ENCODE assay signal across 8 cellular contexts in the genomic region with DNA sequence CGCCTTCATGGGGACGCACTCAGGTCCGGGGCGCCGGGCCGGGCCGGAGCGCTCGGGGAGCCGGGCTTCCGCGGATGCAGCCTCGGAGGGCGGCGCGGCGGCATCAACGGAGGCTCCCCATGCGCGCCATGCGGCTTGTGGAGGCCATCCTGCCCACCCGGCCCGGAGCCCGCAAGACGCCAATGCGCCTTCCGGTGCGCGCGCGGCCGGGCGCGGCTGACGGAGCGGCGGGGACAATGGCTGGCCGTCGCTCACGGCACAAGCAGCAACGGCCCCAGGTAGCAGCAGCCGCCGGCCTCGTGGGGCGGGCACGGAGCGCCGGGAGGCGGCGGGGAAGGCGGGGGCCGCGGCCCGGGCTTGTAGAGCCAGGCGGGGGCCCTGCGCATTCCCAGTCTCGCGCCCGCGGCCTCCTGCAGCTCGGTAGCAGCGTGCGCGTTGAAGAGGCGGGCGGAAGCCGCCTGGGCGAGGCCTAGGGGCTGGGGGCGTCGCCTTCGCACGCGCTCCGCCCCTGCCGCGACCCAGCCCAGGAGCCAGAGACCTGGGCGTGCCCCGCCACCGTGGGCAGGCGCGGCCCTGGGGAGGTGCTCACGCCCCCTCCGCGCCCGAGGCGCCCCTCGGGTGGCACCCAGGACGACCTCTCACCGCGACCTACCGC.
DNase-seq lines count a peak whose midpoint lies in the region; ATAC-seq and TF ChIP-seq lines count a peak whose summit lies in the region.
"Not testable (repeated sequence)": the region's sequence is repeated elsewhere in the genome, so short reads cannot be mapped to it uniquely, and the experiment has no call there.

No MANE protein-coding gene starts in this region.

- not testable (repeated sequence) for H3K4me1 ChIP-seq in GM23338 (ENCODE audit: insufficient read depth); heart right ventricle; psoas muscle

- not testable (repeated sequence) for H3F3A ChIP-seq in GM23338 (replicated peaks; ENCODE audit: low read depth)

- not testable (repeated sequence) for H3K9me2 ChIP-seq in GM23338 (ENCODE audit: insufficient read depth)

- H3K79me2 ChIP-seq in GM23338 (replicated peaks; ENCODE audit: insufficient read depth), result not testable (repeated sequence)

- not testable (repeated sequence) for H3K4me1 Mint-ChIP-seq in GM23338

- H3K27ac Mint-ChIP-seq in GM23338, result not testable (repeated sequence)

- no CpG with 5 or more reads among the region's 91 CpGs for whole genome bisulfite sequencing in heart right ventricle, 2 donors
- WGBS in psoas muscle, 3 donors, result no CpG with 5 or more reads among the region's 91 CpGs

- not testable (repeated sequence) for H3K27me3 Mint-ChIP-seq in GM23338 (ENCODE audit: insufficient read depth, low read depth, poor library complexity)

- ATAC-seq in GM18517 (IDR thresholded peaks at IDR 0.05; ENCODE audit: unreplicated experiment) (peak; percentile 96), GM19452 (IDR thresholded peaks at IDR 0.05; ENCODE audit: unreplicated experiment) (peak; percentile 94), GM23338 (peak; percentile 94), HG03039 (IDR thresholded peaks at IDR 0.05; ENCODE audit: unreplicated experiment) (peak; percentile 96), HG03460 (IDR thresholded peaks at IDR 0.05; ENCODE audit: unreplicated experiment) (peak; percentile 96), heart right ventricle (peak; percentile 54 to 90 (median 82)), psoas muscle (peak in 3 of 4 donors; percentile 32 to 58 (median 56))
- peak; percentile 96 to 98 for ATAC-seq in activated CD4-positive, CD25-positive, alpha-beta regulatory T cell treated with anti-CD3 and anti-CD28 coated beads, Interleukin-2, amount 50 U/mL, for 24 hours

- not testable (repeated sequence) for H2AFZ ChIP-seq in GM23338

- H3K27ac ChIP-seq in GM23338 (ENCODE audit: low read depth); heart right ventricle; psoas muscle: not testable (repeated sequence)

- TF ChIP-seq CTCF in GM23338 (conservative IDR thresholded peaks at IDR 0.05; ENCODE audit: low read depth in 2 of 2); heart right ventricle (IDR thresholded peaks at IDR 0.05); psoas muscle (IDR thresholded peaks at IDR 0.05): not testable (repeated sequence)

- not testable (repeated sequence) for H3K27me3 ChIP-seq in GM23338 (ENCODE audit: insufficient read depth); heart right ventricle; psoas muscle (ENCODE audit: insufficient read depth in 3 of 3, low read length in 2 of 3)

- not testable (repeated sequence) for H3K9me3 ChIP-seq in heart right ventricle, psoas muscle

- not testable (repeated sequence) for DNase-seq in GM23338 (ENCODE audit: low spot score); heart right ventricle; psoas muscle

- not testable (repeated sequence) for H3K4me2 ChIP-seq in GM23338

- H3K4me3 ChIP-seq in GM23338, heart right ventricle, psoas muscle: not testable (repeated sequence)

- intact Hi-C loops in heart right ventricle (cut with DNase I); psoas muscle (cut with DNase I): not testable (repeated sequence)

- not testable (repeated sequence) for H3K4me3 Mint-ChIP-seq in GM23338

- H3K9me3 Mint-ChIP-seq in GM23338, result not testable (repeated sequence)

- H4K20me1 ChIP-seq in GM23338 (replicated peaks; ENCODE audit: insufficient read depth), result not testable (repeated sequence)

- H3K36me3 Mint-ChIP-seq in GM23338 (ENCODE audit: low read depth), result not testable (repeated sequence)

- not testable (repeated sequence) for H3K36me3 ChIP-seq in GM23338 (ENCODE audit: insufficient read depth); heart right ventricle; psoas muscle (ENCODE audit: insufficient read depth in 1 of 2, low read depth in 1 of 2)
